Comparison of ENCODE assay signal across 8 cellular contexts in genomic region chr21:45644041-45644906, GRCh38. TPM values are rescaled to one million over a fixed set of nuclear protein-coding genes. Genes with fewer than 3 reads are reported as not detected.
DNase-seq lines count a peak whose midpoint lies in the region; ATAC-seq and TF ChIP-seq lines count a peak whose summit lies in the region.

No MANE protein-coding gene starts in this region.

- CTCF ChIA-PET in OCI-LY7 (lab: Charles Lee; ENCODE audit: unreplicated experiment) = no interaction called here

- H3K27me3 ChIP-seq in ectodermal cell (ENCODE audit: control insufficient read depth, insufficient read depth, low read length, poor library complexity, severe bottlenecking) (peaks cover 55% of the 10 kb centered on the region), ovary (no peaks in the 10 kb centered on the region)

- H3K4me1 ChIP-seq in OCI-LY7 (ENCODE audit: insufficient read depth, low read length, poor library complexity, severe bottlenecking) = peaks cover 25% of the 10 kb centered on the region
- H3K4me1 ChIP-seq in ectodermal cell (ENCODE audit: control insufficient read depth, insufficient read depth, low read length) = peaks cover 12% of the 10 kb centered on the region
- H3K4me1 ChIP-seq in ovary (ENCODE audit: insufficient read depth) = no peaks in the 10 kb centered on the region

- no peaks in the 10 kb centered on the region for H4K20me1 ChIP-seq in OCI-LY7 (ENCODE audit: insufficient read depth, low read length)

- BruUV-seq in OCI-LY7 (replicated peaks; lab: Mats Ljungman, UMichigan) = no TSS peak

- no peaks in the 10 kb centered on the region for H3K9me2 ChIP-seq in OCI-LY7 (ENCODE audit: insufficient read depth, low read length)

- no peaks in the 10 kb centered on the region for H3K9me3 ChIP-seq in OCI-LY7 (ENCODE audit: low read length)
- no peaks in the 10 kb centered on the region for H3K9me3 ChIP-seq in ectodermal cell (ENCODE audit: control insufficient read depth, low read length)
- H3K9me3 ChIP-seq in ovary = no peaks in the 10 kb centered on the region

- WGBS in ectodermal cell, 2 experiments = 6 to 7% methylated on average over 55 to 56 of the region's 56 CpGs
- 4 to 7% (median 5%) methylated on average over 48 to 56 of the region's 56 CpGs for WGBS in ovary, 3 donors

- H3K36me3 ChIP-seq in OCI-LY7 (ENCODE audit: insufficient read depth, low read length) (no peaks in the 10 kb centered on the region), ectodermal cell (ENCODE audit: control insufficient read depth, insufficient read depth, low read length) (no peaks in the 10 kb centered on the region), ovary (no peaks in the 10 kb centered on the region)

- ATAC-seq in HG02763 (IDR thresholded peaks at IDR 0.05; ENCODE audit: unreplicated experiment) = no peak
- no peak for ATAC-seq in GM21381 (IDR thresholded peaks at IDR 0.05; ENCODE audit: unreplicated experiment)

- POLR2A ChIA-PET in OCI-LY7 (lab: Charles Lee) = no interaction called here

- TF ChIP-seq CTCF in OCI-LY7 (conservative IDR thresholded peaks at IDR 0.05; ENCODE audit: low read length) = no peak
- no peak for TF ChIP-seq CTCF in ovary (IDR thresholded peaks at IDR 0.05)

- TF ChIP-seq POLR2A in ovary (IDR thresholded peaks at IDR 0.05) = no peak

- DNase-seq in NCI-H524 (lab: John Stamatoyannopoulos, UW) (peak; percentile 55 to 85), NCI-H524 treated with DMSO at 0.1 percent for 48 hours (lab: John Stamatoyannopoulos, UW) (no peak), OCI-LY7 (ENCODE audit: low spot score) (no peak), ovary (peak in 2 of 5 donors; percentile 39 to 52), H4 (ENCODE audit: low spot score) (no peak)

- H3K4me3 ChIP-seq in OCI-LY7 (ENCODE audit: low read depth, low read length, poor library complexity, severe bottlenecking) = peak overlapping the region; percentile 45
- peak overlapping the region; percentile 48 for H3K4me3 ChIP-seq in ectodermal cell (ENCODE audit: insufficient read depth, low read depth, low read length)
- H3K4me3 ChIP-seq in ovary = peak overlapping the region; percentile 43

- no peak overlapping the region for H2AFZ ChIP-seq in OCI-LY7 (ENCODE audit: low read length)

- no peaks in the 10 kb centered on the region for H3K79me2 ChIP-seq in OCI-LY7 (ENCODE audit: insufficient read depth, low read depth, low read length)

- peak overlapping the region; percentile 43; the same call in 1 of the 2 replicates for H3K4me2 ChIP-seq in OCI-LY7 (ENCODE audit: low read length)

- intact Hi-C loops in OCI-LY7 (cut with micrococcal nuclease; ENCODE audit: unreplicated experiment) (loop anchor here (5.0 kb wide), 3 partner anchors 87 to 1307 kb away; partner anchors contain the start of gene CFAP410), ovary (cut with DNase I) (loop anchor here in 1 of 4 donors (10.0 kb wide), 1 partner anchor 79 kb away; no protein-coding TSS in a partner anchor)

- no peak for TF ChIP-seq EP300 in ovary (IDR thresholded peaks at IDR 0.05)

- H3K27ac ChIP-seq in OCI-LY7 (ENCODE audit: low read depth, low read length, poor library complexity, severe bottlenecking) = no peak overlapping the region
- no peak overlapping the region for H3K27ac ChIP-seq in ectodermal cell (ENCODE audit: insufficient read depth, low read depth, low read length, poor library complexity, severe bottlenecking)
- H3K27ac ChIP-seq in ovary = no peak overlapping the region

RNA-seq across cellular contexts. Expression of gene PCBP3, which starts 0.7 kb away (rescaled TPM):
- 0.39 TPM in 1 of 2 replicates, not detected in the other for total RNA-seq in OCI-LY7 (2014; rRNA removed; shearing (Covaris generic))
- total RNA-seq in OCI-LY7 (2022) = 0.61 and 1.0 TPM in 2 replicates
- 5.0 TPM for polyA plus RNA-seq in ectodermal cell (2013, experiment 1 of 4)
- 7.4 TPM for polyA plus RNA-seq in ectodermal cell (2013, experiment 2 of 4)
- 6.4 TPM for polyA plus RNA-seq in ectodermal cell (2013, experiment 3 of 4)
- polyA plus RNA-seq in ectodermal cell (2013, experiment 4 of 4) = 6.4 TPM
- 10 to 100 TPM in 1 of 7 donors, 1 to 10 TPM in 6; 3.7 to 10.1 (median 6.4) TPM for total RNA-seq in ovary
- polyA plus RNA-seq in ovary = 1 to 10 TPM; 2.4 to 3.1 TPM
- total RNA-seq in H4 (2014; rRNA removed; shearing (Covaris generic)) = 6.1 and 10.2 TPM in 2 replicates

Comparison
In these comparisons a context has a peak if more than half of its experiments do, and no peak if none do; other contexts are left out.
1. DNase-seq: peak in NCI-H524 (2 of 2); none in NCI-H524 treated with DMSO at 0.1 percent for 48 hours (single experiment), OCI-LY7 (single experiment) and H4 (single experiment).
2. Peak in every context shown above with its lines, with median percentiles within 50 percentile points of each other: H3K4me3 ChIP-seq.